ENCODE assay signal across 27 cellular contexts in the genomic region with DNA sequence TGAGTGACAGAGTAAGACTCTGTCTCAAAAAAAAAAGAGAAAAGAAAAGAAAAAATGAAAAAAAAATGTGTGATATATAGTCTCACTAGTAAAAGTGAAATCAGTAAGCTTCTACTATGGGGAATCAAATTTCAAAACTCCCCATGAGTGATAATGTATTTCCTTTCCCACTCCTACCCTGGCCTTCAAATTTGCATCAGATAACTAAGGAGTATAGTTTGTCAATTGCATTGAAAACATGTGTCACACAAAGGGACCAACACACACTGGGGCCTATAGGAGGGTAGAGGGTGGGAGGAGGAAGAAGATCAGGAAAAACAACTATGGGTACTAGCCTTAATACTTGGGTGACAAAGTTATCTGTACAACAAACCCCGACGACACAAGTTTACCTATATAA.
DNase-seq lines count a peak whose midpoint lies in the region; ATAC-seq, FAIRE-seq and TF ChIP-seq lines count a peak whose summit lies in the region.
"Had no signal": no experiment of that assay in that cellular context is flagged by ENCODE, and none has a peak within 500 bp of the region (broad histone marks: within the 10 kb centered on the region; RNA-seq: fewer than 3 reads in every experiment).

No MANE protein-coding gene starts in this region.

- H3K9ac ChIP-seq in SK-N-MC (ENCODE audit: insufficient read length) (no peak overlapping the region), K562 (ENCODE audit: insufficient read depth in 1 of 2, low read depth in 2 of 2, low read length in 2 of 2) (no peak overlapping the region)
- H3K9ac ChIP-seq: BLaER1 had no signal

- FAIRE-seq in K562 (lab: Jason Lieb, UNC), result no peak
- FAIRE-seq: A204.1, GM12878, GM12892, GM18507 had no signal

- peak; percentile 58 to 78 for ATAC-seq in activated T-cell treated with anti-CD3 and anti-CD28 coated beads, Interleukin-2, amount 50 U/mL, for 72 hours (replicated peaks in 1 of 2)
- ATAC-seq in K562 (peak; percentile 37; the same call in 1 of the 3 replicates), GM21447 (IDR thresholded peaks at IDR 0.05; ENCODE audit: unreplicated experiment) (no peak)
- ATAC-seq in CD4-positive, alpha-beta T cell (ENCODE audit: poor library complexity), result no peak
- ATAC-seq: CD8-positive, alpha-beta T cell; GM12878 had no signal

- no TSS peak for BruUV-seq in K562 (replicated peaks; lab: Mats Ljungman, UMichigan)

- H3K4me2 ChIP-seq in K562 (ENCODE audit: insufficient read depth, low read length), result no peak overlapping the region
- H3K4me2 ChIP-seq: BLaER1 had no signal

- no peak for DNase-seq in activated T-cell treated with anti-CD3 and anti-CD28 coated beads, Interleukin-2, amount 50 U/mL, for 72 hours
- DNase-seq in activated T-cell treated with anti-CD3 and anti-CD28 coated beads for 4 hours, result no peak
- no peak for DNase-seq in SK-N-MC (ENCODE audit: low read depth, low spot score)
- no peak for DNase-seq in K562 (ENCODE audit: extremely low read depth in 1 of 4, low spot score in 3 of 4)
- no peak for DNase-seq in CD4-positive, alpha-beta T cell
- no peak for DNase-seq in T-helper 9 cell
- DNase-seq: 8988T; ACHN; BE2C; CD4-positive, CD25-positive, alpha-beta regulatory T cell; CD8-positive, alpha-beta T cell; COR-L47; DMS 273 treated with DMSO at 0.1 percent for 48 hours; DMS153; DMS53; DMS79; DND-41; EL; GDM1 had no signal

- intact Hi-C loops in K562 (cut with micrococcal nuclease), result no loop called here
- intact Hi-C loops in CD4-positive, alpha-beta T cell (cut with DNase I, micrococcal nuclease), result no loop called here

- no peaks in the 10 kb centered on the region for H3K36me3 Mint-ChIP-seq in activated T-cell treated with anti-CD3 and anti-CD28 coated beads, Interleukin-2, amount 50 U/mL, for 72 hours (ENCODE audit: insufficient read depth in 2 of 2)
- no peaks in the 10 kb centered on the region for H3K36me3 Mint-ChIP-seq in CD4-positive, alpha-beta T cell (ENCODE audit: low read depth)
- H3K36me3 Mint-ChIP-seq: CD14-positive monocyte; CD4-positive, CD25-positive, alpha-beta regulatory T cell; CD8-positive, alpha-beta T cell had no signal

- POLR2A ChIA-PET in HEK293 (lab: Yijun Ruan, JAX) (interaction anchor here (0.7 kb wide), 1 partner anchor 426 kb away, joined by 3 read pairs; no protein-coding TSS in a partner anchor), K562 (lab: Yijun Ruan, JAX) (interaction anchor here (0.7 to 1.2 kb wide), 2 partner anchors 8 to 114 kb away, joined by 3 to 4 read pairs; no protein-coding TSS in a partner anchor)
- POLR2A ChIA-PET in CD4-positive, alpha-beta T cell (lab: Charles Lee), result no interaction called here

- H3K4me1 ChIP-seq in HEK293 (ENCODE audit: control insufficient read depth, insufficient read depth, low read length), result peaks cover 4% of the 10 kb centered on the region; the same call in 1 of the 2 replicates
- H3K4me1 ChIP-seq in K562 (replicated peaks in 1 of 2; ENCODE audit: control insufficient read depth in 2 of 2, insufficient read depth in 2 of 2, low read length in 2 of 2), result no peaks in the 10 kb centered on the region
- H3K4me1 ChIP-seq: BE2C had no signal

- H4K20me1 ChIP-seq in K562 (replicated peaks; ENCODE audit: control insufficient read depth, insufficient read depth, low read length), result no peaks in the 10 kb centered on the region
- H4K20me1 ChIP-seq: BLaER1 had no signal

- H3K36me3 ChIP-seq in HEK293 (ENCODE audit: control insufficient read depth in 2 of 2, insufficient read depth in 1 of 2, low read length in 2 of 2) (no peaks in the 10 kb centered on the region), SK-N-MC (ENCODE audit: insufficient read depth, low read length) (no peaks in the 10 kb centered on the region), K562 (ENCODE audit: control insufficient read depth, insufficient read depth, low read length) (no peaks in the 10 kb centered on the region)
- H3K36me3 ChIP-seq: BE2C, BLaER1 had no signal

- H3K9me1 ChIP-seq in K562 (ENCODE audit: control insufficient read depth, insufficient read depth, low read length), result no peaks in the 10 kb centered on the region

- 0% methylated on average over 2 of the region's 2 CpGs for WGBS in K562 (ENCODE audit: insufficient coverage, low coverage, missing lambda C conversion rate)

- H3K4me3 Mint-ChIP-seq in activated T-cell treated with anti-CD3 and anti-CD28 coated beads, Interleukin-2, amount 50 U/mL, for 72 hours, result no peak overlapping the region
- no peak overlapping the region for H3K4me3 Mint-ChIP-seq in CD4-positive, alpha-beta T cell
- H3K4me3 Mint-ChIP-seq: CD14-positive monocyte; CD4-positive, CD25-positive, alpha-beta regulatory T cell; CD8-positive, alpha-beta T cell had no signal

- TF ChIP-seq EP300 in K562 (IDR thresholded peaks at IDR 0.05; ENCODE audit: low read length), result no peak

- CTCF ChIA-PET in HEK293 (lab: Yijun Ruan, JAX), result interaction anchor here (0.9 to 1.2 kb wide), 3 partner anchors 16 to 28 kb away, joined by 3 to 4 read pairs (median 3); no protein-coding TSS in a partner anchor
- CTCF ChIA-PET in K562 (lab: Yijun Ruan, JAX; ENCODE audit: low intra/inter-chr PET ratio), result no interaction called here
- CTCF ChIA-PET in CD4-positive, alpha-beta T cell (lab: Charles Lee), result no interaction called here

- no peaks in the 10 kb centered on the region for H3K9me3 Mint-ChIP-seq in activated T-cell treated with anti-CD3 and anti-CD28 coated beads, Interleukin-2, amount 50 U/mL, for 72 hours
- H3K9me3 Mint-ChIP-seq in CD4-positive, alpha-beta T cell, result no peaks in the 10 kb centered on the region
- H3K9me3 Mint-ChIP-seq: CD4-positive, CD25-positive, alpha-beta regulatory T cell; CD8-positive, alpha-beta T cell had no signal

- H3K27me3 Mint-ChIP-seq in activated T-cell treated with anti-CD3 and anti-CD28 coated beads, Interleukin-2, amount 50 U/mL, for 72 hours (ENCODE audit: low read depth), result peaks cover 68% of the 10 kb centered on the region
- no peaks in the 10 kb centered on the region for H3K27me3 Mint-ChIP-seq in CD4-positive, alpha-beta T cell

- H2AFZ ChIP-seq in K562 (ENCODE audit: low read depth, low read length), result peak overlapping the region; percentile 24; the same call in 1 of the 2 replicates

- no peak for TF ChIP-seq RAD21 in K562 (CRISPR knock-in tag; conservative IDR thresholded peaks at IDR 0.05 in 1 of 2, IDR thresholded peaks at IDR 0.05 in 1 of 2)

- H3K27me3 ChIP-seq in K562 (ENCODE audit: control insufficient read depth in 2 of 2, insufficient read depth in 2 of 2, low read length in 2 of 2), result no peaks in the 10 kb centered on the region; a peak in 1 of 5 replicates
- no peaks in the 10 kb centered on the region for H3K27me3 ChIP-seq in CD4-positive, alpha-beta T cell (ENCODE audit: control insufficient read depth, insufficient read depth, low read length)
- H3K27me3 ChIP-seq: BE2C, BLaER1 had no signal

- TF ChIP-seq POLR2A in K562 (conservative IDR thresholded peaks at IDR 0.05), result no peak

- H3K4me1 Mint-ChIP-seq in activated T-cell treated with anti-CD3 and anti-CD28 coated beads, Interleukin-2, amount 50 U/mL, for 72 hours (ENCODE audit: low read depth), result peaks cover 25% of the 10 kb centered on the region
- H3K4me1 Mint-ChIP-seq in CD4-positive, alpha-beta T cell (ENCODE audit: low read depth), result no peaks in the 10 kb centered on the region
- H3K4me1 Mint-ChIP-seq: CD4-positive, CD25-positive, alpha-beta regulatory T cell had no signal

- TF ChIP-seq CTCF in HEK293 (tag by site-specific recombination; IDR thresholded peaks at IDR 0.05) (no peak), K562 (IDR thresholded peaks at IDR 0.05 in 2 of 3, conservative IDR thresholded peaks at IDR 0.05 in 1 of 3; ENCODE audit: insufficient read depth in 2 of 3, low read depth in 1 of 3, low read length in 3 of 3) (no peak)
- TF ChIP-seq CTCF in CD4-positive, alpha-beta T cell (IDR thresholded peaks at IDR 0.05), result no peak

- no peak overlapping the region for H3K27ac Mint-ChIP-seq in activated T-cell treated with anti-CD3 and anti-CD28 coated beads, Interleukin-2, amount 50 U/mL, for 72 hours
- H3K27ac Mint-ChIP-seq in CD4-positive, alpha-beta T cell, result no peak overlapping the region
- H3K27ac Mint-ChIP-seq: CD14-positive monocyte; CD4-positive, CD25-positive, alpha-beta regulatory T cell; CD8-positive, alpha-beta T cell had no signal

- H3K79me2 ChIP-seq in K562 (ENCODE audit: control insufficient read depth, insufficient read depth, low read length), result no peaks in the 10 kb centered on the region

- in situ Hi-C loops in K562 (cut with MboI), result loop anchor here (10.0 kb wide), 1 partner anchor 765 kb away; no protein-coding TSS in a partner anchor

- H3K27ac ChIP-seq in HEK293 (ENCODE audit: extremely low read depth, low read depth, low read length) (no peak overlapping the region), SK-N-MC (peak overlapping the region; percentile 87), K562 (ENCODE audit: extremely low read depth, low read depth, low read length) (no peak overlapping the region)
- no peak overlapping the region for H3K27ac ChIP-seq in CD4-positive, alpha-beta T cell (ENCODE audit: low read depth, low read length)
- H3K27ac ChIP-seq: BLaER1 had no signal

- H3K9me3 ChIP-seq in HEK293 (ENCODE audit: control insufficient read depth, insufficient read depth, low read depth, low read length), result no peaks in the 10 kb centered on the region
- no peaks in the 10 kb centered on the region for H3K9me3 ChIP-seq in SK-N-MC (ENCODE audit: low read depth, low read length)
- H3K9me3 ChIP-seq in K562 (replicated peaks; ENCODE audit: control insufficient read depth, insufficient read depth, low read depth, low read length), result no peaks in the 10 kb centered on the region
- no peaks in the 10 kb centered on the region for H3K9me3 ChIP-seq in CD4-positive, alpha-beta T cell (ENCODE audit: control insufficient read depth, low read length)
- H3K9me3 ChIP-seq: BE2C, BLaER1 had no signal

- no peak overlapping the region for H3K4me3 ChIP-seq in HEK293 (ENCODE audit: low read depth, low read length)
- no peak overlapping the region for H3K4me3 ChIP-seq in SK-N-MC
- no peak overlapping the region for H3K4me3 ChIP-seq in K562
- H3K4me3 ChIP-seq: BLaER1, GM12878 had no signal

TF ChIP-seq in HEK293, 187 proteins besides CTCF, POLR2A, EP300 and RAD21:
- no peak for TF ChIP-seq ZNF561 (tag by site-specific recombination; IDR thresholded peaks at IDR 0.05; ENCODE audit: borderline replicate concordance)
- TF ChIP-seq PRDM1 (tag by site-specific recombination; IDR thresholded peaks at IDR 0.05), result peak; percentile 46; the same call in 1 of the 2 replicates

TF ChIP-seq in K562, 482 proteins besides CTCF, POLR2A, EP300 and RAD21 (continues in another document):
- TF ChIP-seq, protein P1, sequence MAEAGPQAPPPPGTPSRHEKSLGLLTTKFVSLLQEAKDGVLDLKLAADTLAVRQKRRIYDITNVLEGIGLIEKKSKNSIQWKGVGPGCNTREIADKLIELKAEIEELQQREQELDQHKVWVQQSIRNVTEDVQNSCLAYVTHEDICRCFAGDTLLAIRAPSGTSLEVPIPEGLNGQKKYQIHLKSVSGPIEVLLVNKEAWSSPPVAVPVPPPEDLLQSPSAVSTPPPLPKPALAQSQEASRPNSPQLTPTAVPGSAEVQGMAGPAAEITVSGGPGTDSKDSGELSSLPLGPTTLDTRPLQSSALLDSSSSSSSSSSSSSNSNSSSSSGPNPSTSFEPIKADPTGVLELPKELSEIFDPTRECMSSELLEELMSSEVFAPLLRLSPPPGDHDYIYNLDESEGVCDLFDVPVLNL (CRISPR knock-in tag; IDR thresholded peaks at IDR 0.05; ENCODE audit: low read depth), result no peak

Comparison
In these comparisons a context has a peak if more than half of its experiments do, and no peak if none do; other contexts are left out.
1. ATAC-seq: peak in activated T-cell treated with anti-CD3 and anti-CD28 coated beads, Interleukin-2, amount 50 U/mL, for 72 hours (2 of 2) and K562 (single experiment); none in GM21447 (single experiment) and CD4-positive, alpha-beta T cell (single experiment).